In genomic region chr1:85714340-85715114, GRCh38 we compare ENCODE assay signal across 8 cellular contexts. TPM values are rescaled to one million over a fixed set of nuclear protein-coding genes. Genes with fewer than 3 reads are reported as not detected.
DNase-seq lines count a peak whose midpoint lies in the region; ATAC-seq and TF ChIP-seq lines count a peak whose summit lies in the region.
"Not testable (repeated sequence)": the region's sequence is repeated elsewhere in the genome, so short reads cannot be mapped to it uniquely, and the experiment has no call there.

No MANE protein-coding gene starts in this region.

- H3K9me2 ChIP-seq in MM.1S (replicated peaks; ENCODE audit: insufficient read depth, low read length) = not testable (repeated sequence)

- not testable (repeated sequence) for H3K27ac Mint-ChIP-seq in WTC11, nephron progenitor cell

- not testable (repeated sequence) for H3K4me2 ChIP-seq in MM.1S (ENCODE audit: low read depth, low read length)

- not testable (repeated sequence) for H3K27me3 Mint-ChIP-seq in WTC11 (ENCODE audit: low read depth); nephron progenitor cell (ENCODE audit: low read depth, poor library complexity)

- not testable (repeated sequence) for H3F3A ChIP-seq in MM.1S (ENCODE audit: insufficient read depth, low read length)

- not testable (repeated sequence) for H3K79me2 ChIP-seq in MM.1S (ENCODE audit: low read length)

- H3K27ac ChIP-seq in HEK293 (ENCODE audit: extremely low read depth, low read depth, low read length) (peak overlapping the region; percentile 26; the same call in 1 of the 2 replicates), MM.1S (ENCODE audit: low read length) (peak overlapping the region; percentile 13; the same call in 1 of the 2 replicates)

- not testable (repeated sequence) for H3K4me3 ChIP-seq in GM12865 (ENCODE audit: low read depth, low read length); HEK293 (ENCODE audit: low read depth, low read length); MM.1S (ENCODE audit: low read length)

- not testable (repeated sequence) for H3K27me3 ChIP-seq in MM.1S (replicated peaks; ENCODE audit: insufficient read depth, low read length)

- H3K9me3 Mint-ChIP-seq in WTC11 = peaks cover 34% of the 10 kb centered on the region
- H3K9me3 Mint-ChIP-seq in nephron progenitor cell = peaks cover 20% of the 10 kb centered on the region

- not testable (repeated sequence) for H3K9ac ChIP-seq in MM.1S (ENCODE audit: low read length)

- DNase-seq in DMS 273 (lab: John Stamatoyannopoulos, UW; ENCODE audit: unreplicated experiment) (peak; percentile 2), GM12865 (ENCODE audit: low read depth) (peak; percentile 5), MM.1S (peak; percentile 72), NCI-H82 (lab: John Stamatoyannopoulos, UW) (peak; percentile 7), OCI-M1 (lab: John Stamatoyannopoulos, UW) (peak; percentile 6), WTC11 (ENCODE audit: low spot score) (peak; percentile 22), nephron progenitor cell (peak; percentile 16)

- not testable (repeated sequence) for H2AFZ ChIP-seq in MM.1S (ENCODE audit: low read length)

- peaks cover 20% of the 10 kb centered on the region for H3K36me3 Mint-ChIP-seq in WTC11
- H3K36me3 Mint-ChIP-seq in nephron progenitor cell (ENCODE audit: low read depth) = not testable (repeated sequence)

- not testable (repeated sequence) for H4K20me1 ChIP-seq in MM.1S (ENCODE audit: insufficient read depth, low read length)

- not testable (repeated sequence) for H3K9me3 ChIP-seq in HEK293 (ENCODE audit: control insufficient read depth, insufficient read depth, low read depth, low read length); MM.1S (replicated peaks; ENCODE audit: insufficient read depth, low read length)

- not testable (repeated sequence) for TF ChIP-seq CTCF in GM12865 (IDR thresholded peaks at IDR 0.05; ENCODE audit: insufficient read depth, low read depth, low read length, missing control alignments); HEK293 (tag by site-specific recombination; IDR thresholded peaks at IDR 0.05); MM.1S (IDR thresholded peaks at IDR 0.05; ENCODE audit: low read length); WTC11 (IDR thresholded peaks at IDR 0.05); nephron progenitor cell (IDR thresholded peaks at IDR 0.05)

- CTCF ChIA-PET in HEK293 (lab: Yijun Ruan, JAX); WTC11 (lab: Charles Lee): not testable (repeated sequence)

- H3K4me3 Mint-ChIP-seq in WTC11, nephron progenitor cell: not testable (repeated sequence)

- not testable (repeated sequence) for H3K4me1 Mint-ChIP-seq in WTC11, nephron progenitor cell

- POLR2A ChIA-PET in HEK293 (lab: Yijun Ruan, JAX); WTC11 (lab: Charles Lee): not testable (repeated sequence)

- not testable (repeated sequence) for H3K4me1 ChIP-seq in HEK293 (ENCODE audit: control insufficient read depth, insufficient read depth, low read length); MM.1S (ENCODE audit: low read length)

- not testable (repeated sequence) for ATAC-seq in WTC11

- H3K36me3 ChIP-seq in HEK293 (ENCODE audit: control insufficient read depth in 2 of 2, insufficient read depth in 1 of 2, low read length in 2 of 2); MM.1S (replicated peaks; ENCODE audit: insufficient read depth, low read length): not testable (repeated sequence)

TF ChIP-seq in HEK293, 187 proteins besides CTCF, POLR2A, EP300 and RAD21:
- peak; percentile 80 for TF ChIP-seq TCF7L2 (IDR thresholded peaks at IDR 0.05; ENCODE audit: borderline replicate concordance, low read depth, low read length)
- TF ChIP-seq SETDB1 (IDR thresholded peaks at IDR 0.05; ENCODE audit: insufficient read length, low read length) = peak; percentile 96
- peak; percentile 57 for TF ChIP-seq ZNF529 (tag by site-specific recombination; IDR thresholded peaks at IDR 0.05; ENCODE audit: insufficient replicate concordance)
- TF ChIP-seq ZNF626 (tag by site-specific recombination; IDR thresholded peaks at IDR 0.05) = peak; percentile 79; the same call in 1 of the 2 replicates
- peak; percentile 62; the same call in 1 of the 2 replicates for TF ChIP-seq ZNF280D (tag by site-specific recombination; IDR thresholded peaks at IDR 0.05)
- peak; percentile 58; the same call in 1 of the 2 replicates for TF ChIP-seq ZNF184 (tag by site-specific recombination; IDR thresholded peaks at IDR 0.05)
- TF ChIP-seq TRIM28 (IDR thresholded peaks at IDR 0.05; ENCODE audit: borderline replicate concordance, low read length) = peak; percentile 97

RNA-seq across cellular contexts. Expression of gene ZNHIT6, which starts 6.3 kb away (rescaled TPM):
- 14.3 to 16.4 TPM (median 15.9 TPM) in 3 replicates for total RNA-seq in WTC11 (2021)

Comparison
In these comparisons a context has a peak if more than half of its experiments do, and no peak if none do; other contexts are left out.
1. DNase-seq: peak in every context shown above with its lines; median percentile 72 in MM.1S; 22 in WTC11; 16 in nephron progenitor cell; 7 in NCI-H82; 6 in OCI-M1; 5 in GM12865; 2 in DMS 273.